ENCODE assay signal across 8 cellular contexts in genomic region chrX:9341305-9342201, GRCh38.
DNase-seq lines count a peak whose midpoint lies in the region; ATAC-seq and TF ChIP-seq lines count a peak whose summit lies in the region.

No MANE protein-coding gene starts in this region.

- no peaks in the 10 kb centered on the region for H3K9me2 ChIP-seq in DOHH2 (replicated peaks; ENCODE audit: control insufficient read depth, low read length)

- no peaks in the 10 kb centered on the region for H3K27me3 ChIP-seq in DOHH2 (ENCODE audit: control insufficient read depth, low read length)

- peak; percentile 59 for ATAC-seq in GM19468 (IDR thresholded peaks at IDR 0.05; ENCODE audit: extremely low read depth, unreplicated experiment)
- peak; percentile 78 for ATAC-seq in HG03521 (IDR thresholded peaks at IDR 0.05; ENCODE audit: unreplicated experiment)

- peaks cover 45% of the 10 kb centered on the region for H3K4me1 ChIP-seq in DOHH2 (ENCODE audit: control insufficient read depth, low read length)

- peak overlapping the region; percentile 60 for H3K9ac ChIP-seq in SK-N-MC (ENCODE audit: insufficient read length)

- H3K4me3 ChIP-seq in DOHH2 (ENCODE audit: low read length) (peak overlapping the region; percentile 67), SK-N-MC (peak overlapping the region; percentile 72)

- DNase-seq in SK-N-MC (ENCODE audit: low read depth, low spot score) = peak; percentile 83
- peak in 34 of 56 donors; percentile 0 to 66 (median 8) for DNase-seq in amygdala (lab: John Stamatoyannopoulos, UW)
- peak; percentile 80 for DNase-seq in iris pigment epithelial cell (ENCODE audit: low read depth)
- peak; percentile 77 for DNase-seq in stimulated activated CD4-positive, alpha-beta T cell treated with anti-CD3 and anti-CD28 coated beads, Interleukin-15, amount 100 ng/mL, for 24 hours
- no peak for DNase-seq in mesenteric fat pad (ENCODE audit: low spot score)

- H3K9me3 ChIP-seq in DOHH2 (ENCODE audit: control insufficient read depth, insufficient read depth, low read length) = no peaks in the 10 kb centered on the region
- no peaks in the 10 kb centered on the region for H3K9me3 ChIP-seq in SK-N-MC (ENCODE audit: low read depth, low read length)

- TF ChIP-seq CTCF in DOHH2 (IDR thresholded peaks at IDR 0.05; ENCODE audit: low read depth, low read length, poor library complexity, severe bottlenecking) = peak; percentile 20

- peak overlapping the region; percentile 88 for H3K4me2 ChIP-seq in DOHH2 (ENCODE audit: low read length)

- no peaks in the 10 kb centered on the region for H3K79me2 ChIP-seq in DOHH2 (ENCODE audit: control insufficient read depth, low read length)

- H3K27ac ChIP-seq in DOHH2 (ENCODE audit: low read depth, low read length) (peak overlapping the region; percentile 99), SK-N-MC (peak overlapping the region; percentile 96)

- H3F3A ChIP-seq in DOHH2 (ENCODE audit: control insufficient read depth, insufficient read depth) = peaks cover 9% of the 10 kb centered on the region

- no peaks in the 10 kb centered on the region for H4K20me1 ChIP-seq in DOHH2 (ENCODE audit: control insufficient read depth, insufficient read depth, low read depth, low read length)

- H3K36me3 ChIP-seq in DOHH2 (ENCODE audit: control insufficient read depth, low read length) = no peaks in the 10 kb centered on the region
- no peaks in the 10 kb centered on the region for H3K36me3 ChIP-seq in SK-N-MC (ENCODE audit: insufficient read depth, low read length)
